Comparison of ENCODE assay signal across 8 cellular contexts in the genomic region with DNA sequence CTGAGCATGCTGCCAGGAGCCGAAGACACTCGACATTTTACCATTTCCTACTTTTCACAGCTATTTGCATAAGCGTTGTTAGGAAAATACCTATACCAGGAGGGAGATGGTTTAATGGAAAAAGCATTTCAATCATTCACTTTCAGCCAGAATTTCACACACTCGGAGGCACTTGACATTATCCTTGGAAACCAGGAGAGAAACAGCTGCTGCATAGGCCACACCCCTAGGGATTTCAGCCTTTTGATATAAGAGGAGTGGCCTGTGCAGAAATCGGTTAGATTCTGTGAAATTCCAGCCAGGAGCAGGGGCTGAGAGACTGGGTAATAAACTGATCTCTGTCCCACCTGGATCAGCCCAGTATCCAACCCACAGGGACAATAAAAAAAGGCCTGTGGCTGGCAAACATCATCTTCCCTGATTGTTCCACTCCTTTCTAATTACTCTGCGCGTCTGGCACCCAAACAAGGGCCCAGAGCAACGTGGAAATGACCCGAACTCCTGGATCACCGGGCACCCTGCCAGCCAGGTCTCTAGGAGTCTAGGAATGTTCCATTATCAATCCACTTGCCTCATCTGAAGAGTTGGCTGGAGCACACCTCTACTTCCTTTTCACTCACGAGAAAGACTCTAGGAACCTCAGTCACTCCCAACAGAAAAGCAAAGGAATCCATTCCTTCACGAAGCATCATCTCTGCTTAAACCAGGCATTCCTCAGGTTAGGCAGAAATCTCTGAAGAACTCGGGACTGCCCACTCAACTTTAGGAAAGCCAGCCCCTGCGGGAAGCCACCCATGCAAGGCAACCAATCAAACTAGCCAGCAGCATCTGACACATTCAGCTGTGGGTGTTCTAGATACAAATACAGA. TPM values are rescaled to one million over a fixed set of nuclear protein-coding genes. Genes with fewer than 3 reads are reported as not detected.
A peak's percentile ranks its signal among the peaks of the same experiment; 100 is the strongest.
DNase-seq lines count a peak whose midpoint lies in the region; ATAC-seq and TF ChIP-seq lines count a peak whose summit lies in the region.

No MANE protein-coding gene starts in this region.

- H3K27me3 Mint-ChIP-seq in MCF 10A (ENCODE audit: insufficient read depth, unreplicated experiment), result no peaks in the 10 kb centered on the region

- H3K4me1 ChIP-seq in lower lobe of right lung, result peaks cover 21% of the 10 kb centered on the region

- ATAC-seq in lower lobe of right lung (peak; percentile 74 to 79), GM18867 (IDR thresholded peaks at IDR 0.05; ENCODE audit: unreplicated experiment) (no peak)

- TF ChIP-seq CTCF in MCF 10A (IDR thresholded peaks at IDR 0.05; ENCODE audit: unreplicated experiment) (no peak), lower lobe of right lung (IDR thresholded peaks at IDR 0.05) (no peak), GM13976 (IDR thresholded peaks at IDR 0.05; ENCODE audit: borderline replicate concordance, control extremely low read depth, extremely low read depth, insufficient read depth, missing control alignments) (no peak)

- no peaks in the 10 kb centered on the region for H3K36me3 ChIP-seq in lower lobe of right lung

- H3K27ac ChIP-seq in lower lobe of right lung, result no peak overlapping the region

- H3K4me3 Mint-ChIP-seq in MCF 10A (ENCODE audit: unreplicated experiment), result no peak overlapping the region

- in situ Hi-C loops in GM13976 (cut with MboI; ENCODE audit: low sequenced_read_pairs, unreplicated experiment), result no loop called here

- DNase-seq in AG20443 (ENCODE audit: low spot score) (peak; percentile 72), NCI-H1694 treated with DMSO at 0.1 percent for 48 hours (lab: John Stamatoyannopoulos, UW) (peak; percentile 48), MCF 10A (ENCODE audit: unreplicated experiment) (peak; percentile 11), lower lobe of right lung (peak; percentile 67), HuH-7.5 (ENCODE audit: low spot score) (no peak), GM13976 (ENCODE audit: low spot score) (no peak)
- no peak for DNase-seq in activated CD8-positive, alpha-beta memory T cell treated with anti-CD3 and anti-CD28 coated beads, Interleukin-2, amount 50 U/mL, for 4 hours

- H3K36me3 Mint-ChIP-seq in MCF 10A (ENCODE audit: insufficient read depth, unreplicated experiment), result no peaks in the 10 kb centered on the region

- BruUV-seq in MCF 10A (replicated peaks; lab: Mats Ljungman, UMichigan), result no TSS peak

- intact Hi-C loops in MCF 10A (cut with micrococcal nuclease), result no loop called here
- intact Hi-C loops in lower lobe of right lung (cut with DNase I), result no loop called here

- no peaks in the 10 kb centered on the region for H3K9me3 ChIP-seq in lower lobe of right lung

- H3K4me3 ChIP-seq in lower lobe of right lung, result no peak overlapping the region

- H3K4me1 Mint-ChIP-seq in MCF 10A (ENCODE audit: insufficient read depth, unreplicated experiment), result no peaks in the 10 kb centered on the region

- H3K27me3 ChIP-seq in lower lobe of right lung (ENCODE audit: low read depth), result no peaks in the 10 kb centered on the region

- CTCF ChIA-PET in MCF 10A (lab: Yijun Ruan, JAX), result interaction anchor here (0.6 kb wide), 1 partner anchor 197 kb away, joined by 3 read pairs; no protein-coding TSS in a partner anchor

- POLR2A ChIA-PET in MCF 10A (lab: Yijun Ruan, JAX), result no interaction called here

- H3K9me3 Mint-ChIP-seq in MCF 10A (ENCODE audit: unreplicated experiment), result no peaks in the 10 kb centered on the region

- H3K27ac Mint-ChIP-seq in MCF 10A (ENCODE audit: low read depth, unreplicated experiment), result no peak overlapping the region

RNA-seq across cellular contexts. Expression of gene ATXN7L1, which starts 37.9 kb away (rescaled TPM):
- total RNA-seq in MCF 10A (2022), result 8.1 and 10.0 TPM in 2 replicates
- 17.7 TPM for total RNA-seq in lower lobe of right lung

Comparison
In these comparisons a context has a peak if more than half of its experiments do, and no peak if none do; other contexts are left out.
1. DNase-seq: peak in AG20443 (single experiment), NCI-H1694 treated with DMSO at 0.1 percent for 48 hours (single experiment), MCF 10A (single experiment) and lower lobe of right lung (single experiment); none in HuH-7.5 (single experiment), GM13976 (single experiment) and activated CD8-positive, alpha-beta memory T cell treated with anti-CD3 and anti-CD28 coated beads, Interleukin-2, amount 50 U/mL, for 4 hours (single experiment).